In the genomic region with DNA sequence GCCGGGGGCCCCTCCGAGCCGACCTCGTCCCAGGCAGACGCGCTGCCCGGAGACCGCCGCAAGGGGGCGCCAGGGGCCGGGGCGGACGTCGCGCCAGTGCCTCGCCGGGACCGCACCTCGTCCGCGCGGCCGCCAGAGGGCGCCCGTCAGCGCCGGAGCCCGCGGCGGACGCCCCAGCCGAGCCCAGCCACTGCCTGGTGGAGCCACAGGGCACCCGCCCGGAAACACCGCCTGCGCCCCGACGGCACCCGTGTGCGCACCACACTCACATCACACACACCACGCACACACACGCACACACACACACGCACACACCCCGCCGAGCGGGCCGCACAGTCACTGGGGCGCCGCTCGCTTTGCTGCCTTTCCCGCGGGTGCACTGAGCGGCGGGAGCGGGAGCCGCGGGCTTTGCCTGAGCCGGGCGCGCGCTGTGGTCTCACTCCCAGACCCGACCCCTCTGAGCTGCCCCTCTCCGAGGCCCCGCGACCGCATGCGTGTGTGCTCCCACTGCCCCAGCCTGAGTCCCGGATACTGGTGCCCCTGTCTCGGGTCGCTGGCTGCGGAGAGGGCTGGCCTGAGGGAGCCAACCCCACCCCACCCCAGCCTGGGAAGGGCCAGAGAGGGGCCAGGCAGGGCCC, we compare ENCODE assay signal across 1 cellular context.
TF ChIP-seq lines count a peak whose summit lies in the region.

No MANE protein-coding gene starts in this region.

TF ChIP-seq in HEK293, 187 proteins besides CTCF, POLR2A, EP300 and RAD21 (continued from another document):
- no peak for TF ChIP-seq PRDM1 (tag by site-specific recombination; IDR thresholded peaks at IDR 0.05)
- no peak for TF ChIP-seq OSR2 (tag by site-specific recombination; IDR thresholded peaks at IDR 0.05)
- no peak for TF ChIP-seq ZNF274 (IDR thresholded peaks at IDR 0.05; ENCODE audit: low read length)
- no peak for TF ChIP-seq ZNF274 (tag by site-specific recombination; IDR thresholded peaks at IDR 0.05; ENCODE audit: borderline replicate concordance)
- no peak for TF ChIP-seq ZNF138 (tag by site-specific recombination; IDR thresholded peaks at IDR 0.05; ENCODE audit: borderline replicate concordance)
